ENCODE assay signal across 8 cellular contexts in the genomic region with DNA sequence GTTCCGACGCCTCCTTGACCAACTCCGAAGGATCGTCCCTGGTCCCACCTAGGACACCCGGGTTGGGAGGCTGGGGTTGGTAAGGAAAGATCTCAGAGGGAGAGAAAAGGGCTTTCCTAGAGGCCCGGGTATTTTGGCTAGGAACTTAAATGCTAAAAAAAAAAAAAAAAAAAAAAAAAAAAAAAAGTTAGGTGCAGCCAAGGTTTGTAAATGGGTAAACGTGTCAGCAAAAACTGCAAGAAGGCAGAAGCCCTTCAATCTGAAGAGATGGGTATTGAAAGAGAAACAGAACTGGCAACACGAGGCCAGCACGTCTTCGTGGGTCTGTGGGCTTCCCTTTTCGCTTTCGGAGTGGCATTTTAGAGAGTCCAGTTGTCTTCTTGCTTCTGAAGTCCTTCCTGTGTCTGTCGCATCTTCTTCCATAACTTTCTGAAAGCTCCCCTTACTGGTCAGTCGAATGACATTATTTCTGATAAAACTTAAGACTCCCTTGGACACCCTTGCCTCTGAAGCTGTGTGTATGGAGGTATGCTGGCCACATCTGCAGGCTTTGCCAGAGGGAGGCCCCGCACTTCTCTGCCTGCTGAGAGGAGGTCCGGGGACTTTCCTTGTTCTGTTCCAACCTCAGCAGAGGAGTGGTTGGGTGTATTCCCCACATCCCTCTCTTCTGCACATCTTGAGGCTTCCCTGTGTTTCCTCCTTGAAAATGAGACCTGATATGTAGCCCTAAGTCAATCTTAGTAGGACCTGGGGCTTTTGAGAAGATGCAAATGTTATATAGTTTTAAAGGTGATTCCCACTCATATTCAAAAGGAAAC. TPM values are rescaled to one million over a fixed set of nuclear protein-coding genes. Genes with fewer than 3 reads are reported as not detected.
DNase-seq lines count a peak whose midpoint lies in the region; ATAC-seq and TF ChIP-seq lines count a peak whose summit lies in the region.

No MANE protein-coding gene starts in this region.

- H3K27me3 ChIP-seq in cardiac muscle cell: no peaks in the 10 kb centered on the region

- peak overlapping the region; percentile 93 for H3K4me3 Mint-ChIP-seq in activated CD4-positive, alpha-beta memory T cell treated with anti-CD3 and anti-CD28 coated beads for 36 hours
- H3K4me3 Mint-ChIP-seq in HFFc6: no peak overlapping the region

- H3K4me1 Mint-ChIP-seq in activated CD4-positive, alpha-beta memory T cell treated with anti-CD3 and anti-CD28 coated beads for 36 hours (ENCODE audit: low read depth): peaks cover 64% of the 10 kb centered on the region
- peaks cover 12% of the 10 kb centered on the region for H3K4me1 Mint-ChIP-seq in HFFc6 (ENCODE audit: low read depth)

- H3K27ac ChIP-seq in cardiac muscle cell: peak overlapping the region; percentile 99

- peaks cover 2% of the 10 kb centered on the region for H3K36me3 ChIP-seq in cardiac muscle cell

- no peaks in the 10 kb centered on the region for H3K9me3 ChIP-seq in cardiac muscle cell (ENCODE audit: low read depth)

- intact Hi-C loops in activated CD4-positive, alpha-beta memory T cell treated with anti-CD3 and anti-CD28 coated beads for 36 hours (cut with micrococcal nuclease): loop anchor here (2.0 to 5.0 kb wide), 2 partner anchors 78 to 307 kb away; partner anchors contain the start of genes CREG1, DCAF6 and MPC2

- H3K9me3 Mint-ChIP-seq in activated CD4-positive, alpha-beta memory T cell treated with anti-CD3 and anti-CD28 coated beads for 36 hours: no peaks in the 10 kb centered on the region
- no peaks in the 10 kb centered on the region for H3K9me3 Mint-ChIP-seq in HFFc6

- peaks cover 58% of the 10 kb centered on the region for H3K4me1 ChIP-seq in cardiac muscle cell (ENCODE audit: low read depth)

- peaks cover 31% of the 10 kb centered on the region for H3K36me3 Mint-ChIP-seq in activated CD4-positive, alpha-beta memory T cell treated with anti-CD3 and anti-CD28 coated beads for 36 hours
- no peaks in the 10 kb centered on the region for H3K36me3 Mint-ChIP-seq in HFFc6 (ENCODE audit: low read depth)

- peak overlapping the region; percentile 56 for H3K4me3 ChIP-seq in AG04449 (ENCODE audit: low read depth, low read length)
- H3K4me3 ChIP-seq in cardiac muscle cell: peak overlapping the region; percentile 92
- H3K4me3 ChIP-seq in retinal pigment epithelial cell (ENCODE audit: low read length): peak overlapping the region; percentile 39

- CTCF ChIA-PET in AG04449 (lab: Yijun Ruan, JAX): no interaction called here
- CTCF ChIA-PET in activated CD4-positive, alpha-beta memory T cell treated with anti-CD3 and anti-CD28 coated beads for 36 hours (lab: Charles Lee): interaction anchor here (0.8 to 8.5 kb wide), 6 partner anchors 14 to 410 kb away, joined by 3 to 98 read pairs (median 5); no protein-coding TSS in a partner anchor

- POLR2A ChIA-PET in AG04449 (lab: Yijun Ruan, JAX): no interaction called here
- POLR2A ChIA-PET in activated CD4-positive, alpha-beta memory T cell treated with anti-CD3 and anti-CD28 coated beads for 36 hours (lab: Charles Lee): interaction anchor here (1.0 to 3.9 kb wide), 8 partner anchors 11 to 411 kb away, joined by 3 to 23 read pairs (median 5); partner anchors contain the start of genes CREG1 and POU2F1

- ATAC-seq in GM21529 (IDR thresholded peaks at IDR 0.05; ENCODE audit: unreplicated experiment) (peak; percentile 16), HG03378 (IDR thresholded peaks at IDR 0.05; ENCODE audit: unreplicated experiment) (no peak)

- H3K27ac Mint-ChIP-seq in activated CD4-positive, alpha-beta memory T cell treated with anti-CD3 and anti-CD28 coated beads for 36 hours: peak overlapping the region; percentile 97
- H3K27ac Mint-ChIP-seq in HFFc6: no peak overlapping the region

- TF ChIP-seq CTCF in AG04449 (IDR thresholded peaks at IDR 0.05; ENCODE audit: insufficient read depth, low read length, missing control alignments) (no peak), cardiac muscle cell (IDR thresholded peaks at IDR 0.05; ENCODE audit: low read depth, low read length) (no peak), retinal pigment epithelial cell (conservative IDR thresholded peaks at IDR 0.05; ENCODE audit: low read depth, low read length) (no peak), HFFc6 (IDR thresholded peaks at IDR 0.05) (no peak)

- DNase-seq in AG04449 (ENCODE audit: low read depth, low spot score) (no peak), cardiac muscle cell (ENCODE audit: low read depth in 1 of 2, low spot score in 1 of 2) (peak in 1 of 2 donors; percentile 42), retinal pigment epithelial cell (ENCODE audit: low read depth) (no peak), HFFc6 (no peak), epidermal melanocyte (ENCODE audit: insufficient read length, low spot score) (no peak)
- peak; percentile 58 for DNase-seq in activated CD4-positive, alpha-beta memory T cell treated with anti-CD3 and anti-CD28 coated beads for 36 hours

- H3K27me3 Mint-ChIP-seq in activated CD4-positive, alpha-beta memory T cell treated with anti-CD3 and anti-CD28 coated beads for 36 hours: no peaks in the 10 kb centered on the region
- peaks cover 50% of the 10 kb centered on the region for H3K27me3 Mint-ChIP-seq in HFFc6 (ENCODE audit: insufficient read depth)

RNA-seq across cellular contexts. Expression of gene RCSD1, which starts 0.7 kb away (rescaled TPM):
- total RNA-seq in activated CD4-positive, alpha-beta memory T cell treated with anti-CD3 and anti-CD28 coated beads for 36 hours: 10 to 100 TPM; 61.7 to 65.8 TPM
- total RNA-seq in cardiac muscle cell: 317 and 386 TPM in 2 replicates
- polyA plus RNA-seq in cardiac muscle cell: 77.3 and 100 TPM in 2 replicates
- not detected for total RNA-seq in HFFc6 (2021; fragmentation: NEBNext Ultra II Directional; extraction: Animal tissue kit (Norgen Biotek cat#: 25700))

Comparison
In these comparisons a context has a peak if more than half of its experiments do, and no peak if none do; other contexts are left out.
1. H3K4me3 ChIP-seq: peak in every context shown above with its lines; median percentile 92 in cardiac muscle cell; 56 in AG04449; 39 in retinal pigment epithelial cell.
2. RNA of gene RCSD1, which starts 0.7 kb away (total RNA-seq): 317 to 386 TPM in cardiac muscle cell and 61.7 to 65.8 TPM in activated CD4-positive, alpha-beta memory T cell treated with anti-CD3 and anti-CD28 coated beads for 36 hours; not detected in HFFc6; every median in the first group is over 10 times any median in the second.